ENCODE assay signal across 22 cellular contexts in genomic region chr16:3734084-3734757, GRCh38. TPM values are rescaled to one million over a fixed set of nuclear protein-coding genes. Genes with fewer than 3 reads are reported as not detected.
DNase-seq lines count a peak whose midpoint lies in the region; ATAC-seq and TF ChIP-seq lines count a peak whose summit lies in the region.
"Had no signal": no experiment of that assay in that cellular context is flagged by ENCODE, and none has a peak within 500 bp of the region (broad histone marks: within the 10 kb centered on the region; RNA-seq: fewer than 3 reads in every experiment).

No MANE protein-coding gene starts in this region.

- H3K27ac Mint-ChIP-seq in activated CD4-positive, alpha-beta T cell treated with anti-CD3 and anti-CD28 coated beads, Interleukin-2, amount 10 ng/mL, durations not matched to agents 7 days and 5 days = peak overlapping the region; percentile 50
- H3K27ac Mint-ChIP-seq in activated CD4-positive, alpha-beta T cell treated with anti-CD3 and anti-CD28 coated beads, Interleukin-2, amount 10 ng/mL, durations not matched to agents 24 days and 14 days = no peak overlapping the region
- peak overlapping the region; percentile 36 for H3K27ac Mint-ChIP-seq in endodermal cell
- peak overlapping the region; percentile 78 for H3K27ac Mint-ChIP-seq in stimulated activated effector memory CD8-positive, alpha-beta T cell treated with anti-CD3 and anti-CD28 coated beads, Interleukin-12 subunit alpha, Interleukin-12 subunit beta, amount 100 ng/mL, for 72 hours
- H3K27ac Mint-ChIP-seq: GM23338 had no signal

- TF ChIP-seq POLR2A in esophagus muscularis mucosa (IDR thresholded peaks at IDR 0.05; ENCODE audit: low read depth) = no peak

- H3K9ac ChIP-seq in endodermal cell (ENCODE audit: extremely low read depth, low read length, poor library complexity, severe bottlenecking) = no peak overlapping the region
- H3K9ac ChIP-seq: BLaER1 treated with 17β-estradiol and CSF1 and Interleukin-3, amounts not matched to agents 10 nM and 100 nM had no signal

- no peaks in the 10 kb centered on the region for H3K27me3 ChIP-seq in endodermal cell (ENCODE audit: control insufficient read depth, insufficient read depth, low read length, poor library complexity, severe bottlenecking)
- no peaks in the 10 kb centered on the region for H3K27me3 ChIP-seq in osteoblast (ENCODE audit: insufficient read depth, low read length)
- H3K27me3 ChIP-seq in esophagus muscularis mucosa = no peaks in the 10 kb centered on the region
- H3K27me3 ChIP-seq: BLaER1 treated with 17β-estradiol and CSF1 and Interleukin-3, amounts not matched to agents 10 nM and 100 nM had no signal

- H3K9me3 Mint-ChIP-seq in activated CD4-positive, alpha-beta T cell treated with anti-CD3 and anti-CD28 coated beads, Interleukin-2, amount 10 ng/mL, durations not matched to agents 7 days and 5 days = no peaks in the 10 kb centered on the region
- H3K9me3 Mint-ChIP-seq in activated CD4-positive, alpha-beta T cell treated with anti-CD3 and anti-CD28 coated beads, Interleukin-2, amount 10 ng/mL, durations not matched to agents 24 days and 14 days = no peaks in the 10 kb centered on the region
- H3K9me3 Mint-ChIP-seq in endodermal cell = peaks cover 5% of the 10 kb centered on the region
- no peaks in the 10 kb centered on the region for H3K9me3 Mint-ChIP-seq in stimulated activated effector memory CD8-positive, alpha-beta T cell treated with anti-CD3 and anti-CD28 coated beads, Interleukin-12 subunit alpha, Interleukin-12 subunit beta, amount 100 ng/mL, for 72 hours
- H3K9me3 Mint-ChIP-seq: GM23338, IgD-negative memory B cell had no signal

- TF ChIP-seq EP300 in esophagus muscularis mucosa (IDR thresholded peaks at IDR 0.05) = no peak

- H3K36me3 ChIP-seq in endodermal cell (ENCODE audit: control insufficient read depth, insufficient read depth, low read length) (peaks cover 77% of the 10 kb centered on the region), osteoblast (ENCODE audit: insufficient read depth, low read length) (peaks cover 66% of the 10 kb centered on the region), esophagus muscularis mucosa (peaks cover 90 to 100% (median 99%) of the 10 kb centered on the region in 4 donors)

- peaks cover 29% of the 10 kb centered on the region for H4K20me1 ChIP-seq in osteoblast (ENCODE audit: insufficient read depth, low read length)

- H3K4me1 ChIP-seq in endodermal cell (ENCODE audit: control insufficient read depth, insufficient read depth, low read length) (peaks cover 5% of the 10 kb centered on the region), osteoblast (ENCODE audit: insufficient read depth, low read length) (no peaks in the 10 kb centered on the region), esophagus muscularis mucosa (no peaks in the 10 kb centered on the region)

- peaks cover 2% of the 10 kb centered on the region for H3K4me1 Mint-ChIP-seq in activated CD4-positive, alpha-beta T cell treated with anti-CD3 and anti-CD28 coated beads, Interleukin-2, amount 10 ng/mL, durations not matched to agents 7 days and 5 days
- peaks cover 2% of the 10 kb centered on the region for H3K4me1 Mint-ChIP-seq in activated CD4-positive, alpha-beta T cell treated with anti-CD3 and anti-CD28 coated beads, Interleukin-2, amount 10 ng/mL, durations not matched to agents 24 days and 14 days
- peaks cover 24% of the 10 kb centered on the region for H3K4me1 Mint-ChIP-seq in endodermal cell
- peaks cover 26% of the 10 kb centered on the region for H3K4me1 Mint-ChIP-seq in stimulated activated effector memory CD8-positive, alpha-beta T cell treated with anti-CD3 and anti-CD28 coated beads, Interleukin-12 subunit alpha, Interleukin-12 subunit beta, amount 100 ng/mL, for 72 hours
- H3K4me1 Mint-ChIP-seq: IgD-negative memory B cell had no signal

- POLR2A ChIA-PET in activated CD4-positive, alpha-beta T cell treated with anti-CD3 and anti-CD28 coated beads, Interleukin-2, amount 10 ng/mL, durations not matched to agents 7 days and 5 days (lab: Charles Lee) = no interaction called here

- H3K27me3 Mint-ChIP-seq in activated CD4-positive, alpha-beta T cell treated with anti-CD3 and anti-CD28 coated beads, Interleukin-2, amount 10 ng/mL, durations not matched to agents 7 days and 5 days = no peaks in the 10 kb centered on the region
- no peaks in the 10 kb centered on the region for H3K27me3 Mint-ChIP-seq in activated CD4-positive, alpha-beta T cell treated with anti-CD3 and anti-CD28 coated beads, Interleukin-2, amount 10 ng/mL, durations not matched to agents 24 days and 14 days
- H3K27me3 Mint-ChIP-seq in endodermal cell (ENCODE audit: insufficient read depth) = no peaks in the 10 kb centered on the region
- H3K27me3 Mint-ChIP-seq: CD4-positive, alpha-beta memory T cell; IgD-negative memory B cell had no signal

- H3K4me3 ChIP-seq in endodermal cell (ENCODE audit: low read length) = no peak overlapping the region
- no peak overlapping the region for H3K4me3 ChIP-seq in osteoblast (ENCODE audit: insufficient read depth, low read length)
- H3K4me3 ChIP-seq in esophagus muscularis mucosa = no peak overlapping the region
- H3K4me3 ChIP-seq: BLaER1 treated with 17β-estradiol and CSF1 and Interleukin-3, amounts not matched to agents 10 nM and 100 nM; GM23338 had no signal

- peaks cover 61% of the 10 kb centered on the region for H3K36me3 Mint-ChIP-seq in activated CD4-positive, alpha-beta T cell treated with anti-CD3 and anti-CD28 coated beads, Interleukin-2, amount 10 ng/mL, durations not matched to agents 7 days and 5 days (ENCODE audit: low read depth)
- peaks cover 70% of the 10 kb centered on the region for H3K36me3 Mint-ChIP-seq in activated CD4-positive, alpha-beta T cell treated with anti-CD3 and anti-CD28 coated beads, Interleukin-2, amount 10 ng/mL, durations not matched to agents 24 days and 14 days (ENCODE audit: low read depth)
- peaks cover 84% of the 10 kb centered on the region for H3K36me3 Mint-ChIP-seq in endodermal cell (ENCODE audit: low read depth)
- H3K36me3 Mint-ChIP-seq in stimulated activated effector memory CD8-positive, alpha-beta T cell treated with anti-CD3 and anti-CD28 coated beads, Interleukin-12 subunit alpha, Interleukin-12 subunit beta, amount 100 ng/mL, for 72 hours = peaks cover 99% of the 10 kb centered on the region

- H3K4me3 Mint-ChIP-seq in activated CD4-positive, alpha-beta T cell treated with anti-CD3 and anti-CD28 coated beads, Interleukin-2, amount 10 ng/mL, durations not matched to agents 7 days and 5 days = no peak overlapping the region
- no peak overlapping the region for H3K4me3 Mint-ChIP-seq in activated CD4-positive, alpha-beta T cell treated with anti-CD3 and anti-CD28 coated beads, Interleukin-2, amount 10 ng/mL, durations not matched to agents 24 days and 14 days
- H3K4me3 Mint-ChIP-seq in endodermal cell = no peak overlapping the region
- H3K4me3 Mint-ChIP-seq in stimulated activated effector memory CD8-positive, alpha-beta T cell treated with anti-CD3 and anti-CD28 coated beads, Interleukin-12 subunit alpha, Interleukin-12 subunit beta, amount 100 ng/mL, for 72 hours = no peak overlapping the region
- H3K4me3 Mint-ChIP-seq: CD4-positive, alpha-beta memory T cell; GM23338 had no signal

- 97 to 98% methylated on average over 23 to 27 of the region's 27 CpGs for WGBS in endodermal cell (ENCODE audit: insufficient coverage in 1 of 2, insufficient read length in 1 of 2), 2 experiments
- WGBS in esophagus muscularis mucosa = over 99% methylated on average over 13 of the region's 27 CpGs

- H3K4me2 ChIP-seq in osteoblast (ENCODE audit: insufficient read depth, low read length) = no peak overlapping the region
- H3K4me2 ChIP-seq: BLaER1 treated with 17β-estradiol and CSF1 and Interleukin-3, amounts not matched to agents 10 nM and 100 nM; GM23338 had no signal

- intact Hi-C loops in activated CD4-positive, alpha-beta T cell treated with anti-CD3 and anti-CD28 coated beads, Interleukin-2, amount 10 ng/mL, durations not matched to agents 24 days and 14 days (cut with micrococcal nuclease) = no loop called here
- intact Hi-C loops in esophagus muscularis mucosa (cut with DNase I) = no loop called here

- H2AFZ ChIP-seq in osteoblast (ENCODE audit: low read length) = no peak overlapping the region
- H2AFZ ChIP-seq: GM23338 had no signal

- DNase-seq in activated CD4-positive, alpha-beta T cell treated with anti-CD3 and anti-CD28 coated beads, Interleukin-2, amount 10 ng/mL, durations not matched to agents 7 days and 5 days = no peak
- no peak for DNase-seq in activated CD4-positive, alpha-beta T cell treated with anti-CD3 and anti-CD28 coated beads, Interleukin-2, amount 10 ng/mL, durations not matched to agents 24 days and 14 days
- DNase-seq in endodermal cell = no peak
- peak; percentile 46 for DNase-seq in osteoblast (ENCODE audit: insufficient read length, low spot score, missing footprints)
- no peak for DNase-seq in stimulated activated effector memory CD8-positive, alpha-beta T cell treated with anti-CD3 and anti-CD28 coated beads, Interleukin-12 subunit alpha, Interleukin-12 subunit beta, amount 100 ng/mL, for 72 hours (ENCODE audit: low spot score in 2 of 2)
- DNase-seq in NCI-H1694 (lab: John Stamatoyannopoulos, UW) = no peak
- DNase-seq in stimulated activated naive CD4-positive, alpha-beta T cell treated with Interleukin-2 at 50 U/mL for 16 hours (lab: John Stamatoyannopoulos, UW) = no peak
- no peak for DNase-seq in esophagus muscularis mucosa (ENCODE audit: extremely low spot score)
- DNase-seq: CD4-positive, alpha-beta memory T cell; DND-41; HCEC 1CT; NCI-H1105 treated with DMSO at 0.1 percent for 48 hours; NCI-H1694 treated with DMSO at 0.1 percent for 48 hours; NCI-H2107; NCI-H446 treated with DMSO at 0.1 percent for 48 hours; NCI-H526 treated with DMSO at 0.1 percent for 48 hours; OCI-M1 had no signal

- no peak overlapping the region for H3K27ac ChIP-seq in endodermal cell (ENCODE audit: low read depth, low read length)
- H3K27ac ChIP-seq in osteoblast (ENCODE audit: low read depth, low read length) = no peak overlapping the region
- H3K27ac ChIP-seq in esophagus muscularis mucosa (replicated peaks in 1 of 4) = no peak overlapping the region
- H3K27ac ChIP-seq: 22Rv1; BLaER1 treated with 17β-estradiol and CSF1 and Interleukin-3, amounts not matched to agents 10 nM and 100 nM had no signal

- peaks cover 6% of the 10 kb centered on the region for H3K79me2 ChIP-seq in osteoblast (ENCODE audit: insufficient read depth, low read length)

- no peak for ATAC-seq in stimulated activated effector memory CD8-positive, alpha-beta T cell treated with anti-CD3 and anti-CD28 coated beads, Interleukin-12 subunit alpha, Interleukin-12 subunit beta, amount 100 ng/mL, for 72 hours
- ATAC-seq: GM23338, Right ventricle myocardium inferior had no signal

- H3K9me3 ChIP-seq in endodermal cell (ENCODE audit: control insufficient read depth, low read length) = no peaks in the 10 kb centered on the region
- H3K9me3 ChIP-seq in osteoblast (ENCODE audit: low read depth, low read length) = no peaks in the 10 kb centered on the region
- no peaks in the 10 kb centered on the region for H3K9me3 ChIP-seq in esophagus muscularis mucosa
- H3K9me3 ChIP-seq: BLaER1 treated with 17β-estradiol and CSF1 and Interleukin-3, amounts not matched to agents 10 nM and 100 nM had no signal

- CTCF ChIA-PET in activated CD4-positive, alpha-beta T cell treated with anti-CD3 and anti-CD28 coated beads, Interleukin-2, amount 10 ng/mL, durations not matched to agents 7 days and 5 days (lab: Charles Lee) = no interaction called here

- TF ChIP-seq CTCF in endodermal cell (conservative IDR thresholded peaks at IDR 0.05) (no peak), osteoblast (IDR thresholded peaks at IDR 0.05; ENCODE audit: extremely low read depth, low read depth, low read length) (no peak), esophagus muscularis mucosa (IDR thresholded peaks at IDR 0.05) (no peak)

RNA-seq across cellular contexts. Expression of gene TRAP1, which starts 16.9 kb away (rescaled TPM):
- 100 to 1,000 TPM in 1 of 2 experiments, 10 to 100 TPM in 1; 99.5 to 101 TPM for total RNA-seq in activated CD4-positive, alpha-beta T cell treated with anti-CD3 and anti-CD28 coated beads, Interleukin-2, amount 10 ng/mL, durations not matched to agents 7 days and 5 days
- total RNA-seq in activated CD4-positive, alpha-beta T cell treated with anti-CD3 and anti-CD28 coated beads, Interleukin-2, amount 10 ng/mL, durations not matched to agents 24 days and 14 days = 394 and 421 TPM in 2 replicates
- total RNA-seq in endodermal cell = 100 to 1,000 TPM; 144 to 156 TPM
- 114 TPM for polyA plus RNA-seq in endodermal cell (2013, experiment 1 of 2)
- polyA plus RNA-seq in endodermal cell (2013, experiment 2 of 2) = 102 TPM
- 46.9 and 56.5 TPM in 2 replicates for total RNA-seq in osteoblast
- 10 to 100 TPM; 43.6 to 63.7 (median 46.8) TPM for total RNA-seq in esophagus muscularis mucosa
